In the genomic region with DNA sequence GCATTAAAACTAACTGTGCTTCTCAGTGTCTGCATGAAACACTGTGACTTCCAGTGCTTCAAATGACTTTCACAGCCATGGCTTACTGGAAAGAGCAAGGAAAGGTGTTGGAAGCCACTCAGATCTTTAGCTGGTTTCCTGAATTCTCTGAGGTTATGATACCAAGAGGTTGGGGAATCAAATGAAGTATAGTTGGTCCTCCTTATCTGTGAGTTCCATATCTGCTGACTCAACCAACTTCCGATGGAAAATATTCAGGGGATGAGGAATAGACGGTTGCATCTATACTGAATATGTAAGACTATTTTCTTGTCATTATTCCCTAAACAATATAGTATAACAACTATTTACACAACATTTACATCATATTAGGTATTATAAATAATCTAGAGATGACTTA, we compare ENCODE assay signal across 27 cellular contexts.
"Had no signal": no experiment of that assay in that cellular context is flagged by ENCODE, and none has a peak within 500 bp of the region (broad histone marks: within the 10 kb centered on the region; RNA-seq: fewer than 3 reads in every experiment).

No MANE protein-coding gene starts in this region.

- H3K9me3 ChIP-seq: adrenal gland, ascending aorta, breast epithelium had no signal

- H3K36me3 ChIP-seq: ascending aorta, breast epithelium, cardiac muscle cell had no signal

- H3K27ac ChIP-seq: adrenal gland, ascending aorta, breast epithelium, cardiac muscle cell, coronary artery, epithelial cell of prostate had no signal

- ATAC-seq: activated CD4-positive, alpha-beta T cell treated with anti-CD3 and anti-CD28 coated beads for 36 hours; activated CD8-positive, alpha-beta memory T cell treated with anti-CD3 and anti-CD28 coated beads, Interleukin-2, amount 10 ng/mL, durations not matched to agents 7 days and 5 days; activated CD8-positive, alpha-beta T cell treated with anti-CD3 and anti-CD28 coated beads, Interleukin-2, amount 10 ng/mL, durations not matched to agents 7 days and 5 days; activated naive CD8-positive, alpha-beta T cell treated with anti-CD3 and anti-CD28 coated beads, Interleukin-2, amount 50 U/mL, for 24 hours; effector memory CD8-positive, alpha-beta T cell had no signal

- H3K27me3 ChIP-seq: adrenal gland, ascending aorta, breast epithelium, cardiac muscle cell had no signal

- DNase-seq: activated CD4-positive, alpha-beta memory T cell treated with anti-CD3 and anti-CD28 coated beads for 36 hours; activated CD4-positive, alpha-beta T cell treated with anti-CD3 and anti-CD28 coated beads for 36 hours; activated CD4-positive, alpha-beta T cell treated with anti-CD3 and anti-CD28 coated beads, Interleukin-2, amount 10 ng/mL, durations not matched to agents 24 days and 14 days; activated CD4-positive, CD25-positive, alpha-beta regulatory T cell; activated CD4-positive, CD25-positive, alpha-beta regulatory T cell treated with anti-CD3 and anti-CD28 coated beads, Interleukin-2, amount 50 U/mL, for 72 hours; activated CD8-positive, alpha-beta memory T cell treated with anti-CD3 and anti-CD28 coated beads, Interleukin-2, amount 10 ng/mL, durations not matched to agents 7 days and 5 days; activated CD8-positive, alpha-beta memory T cell treated with anti-CD3 and anti-CD28 coated beads, Interleukin-2, amount 50 U/mL, for 4 hours; activated CD8-positive, alpha-beta T cell treated with anti-CD3 and anti-CD28 coated beads, Interleukin-2, amount 10 ng/mL, durations not matched to agents 7 days and 5 days; activated effector memory CD4-positive, alpha-beta T cell treated with anti-CD3 and anti-CD28 coated beads, Interleukin-2, amount 50 U/mL, for 16 hours; activated naive CD4-positive, alpha-beta T cell treated with anti-CD3 and anti-CD28 coated beads for 36 hours; activated naive CD8-positive, alpha-beta T cell treated with anti-CD3 and anti-CD28 coated beads for 36 hours; activated naive CD8-positive, alpha-beta T cell treated with anti-CD3 and anti-CD28 coated beads, Interleukin-2, amount 50 U/mL, for 24 hours; activated T-cell treated with anti-CD3 and anti-CD28 coated beads, Interleukin-2, amount 50 U/mL, for 1 hour; activated T-cell treated with anti-CD3 and anti-CD28 coated beads, Interleukin-2, amount 50 U/mL, for 48 hours; adrenal gland; central memory CD4-positive, alpha-beta T cell; cerebellar nuclear complex; effector CD4-positive, alpha-beta T cell; effector memory CD8-positive, alpha-beta T cell; foreskin fibroblast; head of caudate nucleus; T-helper 2 cell had no signal

- H3K4me1 ChIP-seq: adrenal gland, ascending aorta, breast epithelium had no signal

- H3K4me3 ChIP-seq: adrenal gland, ascending aorta, breast epithelium, cardiac muscle cell, coronary artery had no signal
